Comparison of ENCODE assay signal across 1 cellular context in genomic region chr18:23572012-23572411, GRCh38.
TF ChIP-seq lines count a peak whose summit lies in the region.

No MANE protein-coding gene starts in this region.

TF ChIP-seq in HepG2, 621 proteins besides CTCF, POLR2A, EP300 and RAD21 (continued from another document and continues in another):
- TF ChIP-seq SNAPC4 (CRISPR knock-in tag; IDR thresholded peaks at IDR 0.05), result no peak
- TF ChIP-seq ZNF569 (CRISPR knock-in tag; IDR thresholded peaks at IDR 0.05; ENCODE audit: borderline replicate concordance), result no peak
- TF ChIP-seq KDM6A (CRISPR knock-in tag; IDR thresholded peaks at IDR 0.05; ENCODE audit: low read depth), result 0 out of 2 replicates have a peak, but pooled peaks have one; percentile 30
- TF ChIP-seq RARA (CRISPR knock-in tag; IDR thresholded peaks at IDR 0.05), result peak; percentile 93
- TF ChIP-seq SP5 (CRISPR knock-in tag; IDR thresholded peaks at IDR 0.05; ENCODE audit: borderline replicate concordance, low read depth), result no peak
- peak; percentile 62 for TF ChIP-seq SAP130 (CRISPR knock-in tag; IDR thresholded peaks at IDR 0.05; ENCODE audit: low read depth)
- TF ChIP-seq IRF1 (CRISPR knock-in tag; IDR thresholded peaks at IDR 0.05; ENCODE audit: low read depth), result no peak
- TF ChIP-seq ZNF510 (CRISPR knock-in tag; IDR thresholded peaks at IDR 0.05; ENCODE audit: low read depth), result no peak
- no peak for TF ChIP-seq ZNF547 (CRISPR knock-in tag; IDR thresholded peaks at IDR 0.05)
- TF ChIP-seq TCF7L2 (IDR thresholded peaks at IDR 0.05; ENCODE audit: low read depth, low read length), result no peak
- TF ChIP-seq PCBP2 (optimal IDR thresholded peaks at IDR 0.05; ENCODE audit: low read depth, low read length, poor library complexity, severe bottlenecking), result no peak
- TF ChIP-seq ZNF776 (CRISPR knock-in tag; IDR thresholded peaks at IDR 0.05), result no peak
- TF ChIP-seq SYNCRIP (IDR thresholded peaks at IDR 0.05; ENCODE audit: insufficient read depth, low read depth, low read length), result no peak
- peak; percentile 54 for TF ChIP-seq NR2F6 (IDR thresholded peaks at IDR 0.05)
- TF ChIP-seq NR2F6 (CRISPR knock-in tag; IDR thresholded peaks at IDR 0.05), result peak; percentile 70; the same call in 1 of the 2 replicates
- TF ChIP-seq NFKB2 (CRISPR knock-in tag; IDR thresholded peaks at IDR 0.05; ENCODE audit: borderline replicate concordance), result no peak
- no peak for TF ChIP-seq AFF4 (CRISPR knock-in tag; IDR thresholded peaks at IDR 0.05)
- no peak for TF ChIP-seq ZNF549 (CRISPR knock-in tag; IDR thresholded peaks at IDR 0.05)
- TF ChIP-seq ZEB1 (IDR thresholded peaks at IDR 0.05; ENCODE audit: insufficient replicate concordance, low read depth), result no peak
- no peak for TF ChIP-seq ZNF230 (CRISPR knock-in tag; IDR thresholded peaks at IDR 0.05)
- no peak for TF ChIP-seq ZNF841 (CRISPR knock-in tag; IDR thresholded peaks at IDR 0.05; ENCODE audit: borderline replicate concordance)
- no peak for TF ChIP-seq NCOA1 (CRISPR knock-in tag; IDR thresholded peaks at IDR 0.05)
- TF ChIP-seq ZNF275 (CRISPR knock-in tag; IDR thresholded peaks at IDR 0.05; ENCODE audit: borderline replicate concordance), result no peak
- no peak for TF ChIP-seq HDAC1 (CRISPR knock-in tag; IDR thresholded peaks at IDR 0.05)
- no peak for TF ChIP-seq ZSCAN20 (CRISPR knock-in tag; IDR thresholded peaks at IDR 0.05; ENCODE audit: borderline replicate concordance)
- TF ChIP-seq MXD1 (CRISPR knock-in tag; IDR thresholded peaks at IDR 0.05), result no peak
- TF ChIP-seq, protein P1, sequence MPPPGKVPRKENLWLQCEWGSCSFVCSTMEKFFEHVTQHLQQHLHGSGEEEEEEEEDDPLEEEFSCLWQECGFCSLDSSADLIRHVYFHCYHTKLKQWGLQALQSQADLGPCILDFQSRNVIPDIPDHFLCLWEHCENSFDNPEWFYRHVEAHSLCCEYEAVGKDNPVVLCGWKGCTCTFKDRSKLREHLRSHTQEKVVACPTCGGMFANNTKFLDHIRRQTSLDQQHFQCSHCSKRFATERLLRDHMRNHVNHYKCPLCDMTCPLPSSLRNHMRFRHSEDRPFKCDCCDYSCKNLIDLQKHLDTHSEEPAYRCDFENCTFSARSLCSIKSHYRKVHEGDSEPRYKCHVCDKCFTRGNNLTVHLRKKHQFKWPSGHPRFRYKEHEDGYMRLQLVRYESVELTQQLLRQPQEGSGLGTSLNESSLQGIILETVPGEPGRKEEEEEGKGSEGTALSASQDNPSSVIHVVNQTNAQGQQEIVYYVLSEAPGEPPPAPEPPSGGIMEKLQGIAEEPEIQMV (CRISPR knock-in tag; IDR thresholded peaks at IDR 0.05; ENCODE audit: low read depth), result no peak
- TF ChIP-seq, protein P2, sequence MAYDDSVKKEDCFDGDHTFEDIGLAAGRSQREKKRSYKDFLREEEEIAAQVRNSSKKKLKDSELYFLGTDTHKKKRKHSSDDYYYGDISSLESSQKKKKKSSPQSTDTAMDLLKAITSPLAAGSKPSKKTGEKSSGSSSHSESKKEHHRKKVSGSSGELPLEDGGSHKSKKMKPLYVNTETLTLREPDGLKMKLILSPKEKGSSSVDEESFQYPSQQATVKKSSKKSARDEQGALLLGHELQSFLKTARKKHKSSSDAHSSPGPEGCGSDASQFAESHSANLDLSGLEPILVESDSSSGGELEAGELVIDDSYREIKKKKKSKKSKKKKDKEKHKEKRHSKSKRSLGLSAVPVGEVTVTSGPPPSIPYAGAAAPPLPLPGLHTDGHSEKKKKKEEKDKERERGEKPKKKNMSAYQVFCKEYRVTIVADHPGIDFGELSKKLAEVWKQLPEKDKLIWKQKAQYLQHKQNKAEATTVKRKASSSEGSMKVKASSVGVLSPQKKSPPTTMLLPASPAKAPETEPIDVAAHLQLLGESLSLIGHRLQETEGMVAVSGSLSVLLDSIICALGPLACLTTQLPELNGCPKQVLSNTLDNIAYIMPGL (CRISPR knock-in tag; IDR thresholded peaks at IDR 0.05; ENCODE audit: borderline replicate concordance in 1 of 2, low read depth in 1 of 2), result no peak
- no peak for TF ChIP-seq ZNF616 (CRISPR knock-in tag; IDR thresholded peaks at IDR 0.05; ENCODE audit: low read depth)
- TF ChIP-seq STAT6 (CRISPR knock-in tag; IDR thresholded peaks at IDR 0.05; ENCODE audit: borderline replicate concordance), result no peak
- TF ChIP-seq SIX1 (CRISPR knock-in tag; IDR thresholded peaks at IDR 0.05; ENCODE audit: borderline replicate concordance), result no peak
- no peak for TF ChIP-seq ARNT2 (CRISPR knock-in tag; IDR thresholded peaks at IDR 0.05; ENCODE audit: low read depth)
- no peak for TF ChIP-seq PHF5A (CRISPR knock-in tag; IDR thresholded peaks at IDR 0.05; ENCODE audit: low read depth, unreplicated experiment)
- peak; percentile 60 for TF ChIP-seq PAXIP1 (CRISPR knock-in tag; conservative IDR thresholded peaks at IDR 0.05)
- no peak for TF ChIP-seq TGIF2 (CRISPR knock-in tag; IDR thresholded peaks at IDR 0.05)
- no peak for TF ChIP-seq RBM39 (IDR thresholded peaks at IDR 0.05; ENCODE audit: low read depth, low read length, poor library complexity, severe bottlenecking)
- TF ChIP-seq, protein P3, sequence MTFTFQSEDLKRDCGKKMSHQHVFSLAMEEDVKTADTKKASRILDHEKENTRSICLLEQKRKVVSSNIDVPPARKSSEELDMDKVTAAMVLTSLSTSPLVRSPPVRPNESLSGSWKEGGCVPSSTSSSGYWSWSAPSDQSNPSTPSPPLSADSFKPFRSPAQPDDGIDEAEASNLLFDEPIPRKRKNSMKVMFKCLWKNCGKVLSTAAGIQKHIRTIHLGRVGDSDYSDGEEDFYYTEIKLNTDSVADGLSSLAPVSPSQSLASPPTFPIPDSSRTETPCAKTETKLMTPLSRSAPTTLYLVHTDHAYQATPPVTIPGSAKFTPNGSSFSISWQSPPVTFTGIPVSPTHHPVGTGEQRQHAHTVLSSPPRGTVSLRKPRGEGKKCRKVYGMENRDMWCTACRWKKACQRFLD (CRISPR knock-in tag; IDR thresholded peaks at IDR 0.05; ENCODE audit: borderline replicate concordance), result no peak
